Comparison of ENCODE assay signal across 8 cellular contexts in genomic region chr17:64133546-64134215, GRCh38. TPM values are rescaled to one million over a fixed set of nuclear protein-coding genes. Genes with fewer than 3 reads are reported as not detected.
DNase-seq lines count a peak whose midpoint lies in the region; ATAC-seq and TF ChIP-seq lines count a peak whose summit lies in the region.

No MANE protein-coding gene starts in this region.

- H2AFZ ChIP-seq in OCI-LY1 (ENCODE audit: low read length): no peak overlapping the region

- H4K20me1 ChIP-seq in OCI-LY1 (ENCODE audit: insufficient read depth, low read length): no peaks in the 10 kb centered on the region

- H3K36me3 ChIP-seq in OCI-LY1 (ENCODE audit: insufficient read depth, low read length): no peaks in the 10 kb centered on the region

- H3F3A ChIP-seq in OCI-LY1 (ENCODE audit: insufficient read depth, low read length): no peaks in the 10 kb centered on the region

- H3K4me2 ChIP-seq in OCI-LY1 (ENCODE audit: low read length): no peak overlapping the region

- peak; percentile 73 for TF ChIP-seq CTCF in OCI-LY1 (IDR thresholded peaks at IDR 0.05; ENCODE audit: low read length)

- H3K27me3 ChIP-seq in OCI-LY1 (ENCODE audit: insufficient read depth, low read length): no peaks in the 10 kb centered on the region

- no peaks in the 10 kb centered on the region for H3K9me2 ChIP-seq in OCI-LY1 (ENCODE audit: low read depth, low read length)

- no peaks in the 10 kb centered on the region for H3K9me3 ChIP-seq in OCI-LY1 (ENCODE audit: low read length)

- no peaks in the 10 kb centered on the region for H3K79me2 ChIP-seq in OCI-LY1 (ENCODE audit: insufficient read depth, low read length)

- ATAC-seq in GM18907 (IDR thresholded peaks at IDR 0.05; ENCODE audit: unreplicated experiment) (no peak), HG02970 (IDR thresholded peaks at IDR 0.05; ENCODE audit: low FRiP score, unreplicated experiment) (no peak)

- peaks cover 17% of the 10 kb centered on the region for H3K4me1 ChIP-seq in OCI-LY1 (ENCODE audit: insufficient read depth, low read length, severe bottlenecking)

- no peak overlapping the region for H3K4me3 ChIP-seq in OCI-LY1 (ENCODE audit: low read depth, low read length, poor library complexity, severe bottlenecking)

- no peak overlapping the region for H3K27ac ChIP-seq in OCI-LY1 (ENCODE audit: low read depth, low read length, poor library complexity, severe bottlenecking)

- DNase-seq in activated T-cell treated with anti-CD3 and anti-CD28 coated beads, Interleukin-2, amount 50 U/mL, for 1 hour: peak; percentile 50
- no peak for DNase-seq in activated T-cell treated with anti-CD3 and anti-CD28 coated beads, Interleukin-2, amount 50 U/mL, for 48 hours
- DNase-seq in Kasumi-1 (lab: John Stamatoyannopoulos, UW): peak; percentile 88 to 98
- DNase-seq in cerebellum (ENCODE audit: low spot score): peak; percentile 79
- peak; percentile 73 for DNase-seq in midbrain (lab: John Stamatoyannopoulos, UW)

- H3K9ac ChIP-seq in OCI-LY1 (ENCODE audit: low read length): no peak overlapping the region

RNA-seq across cellular contexts. Expression of gene ERN1, which starts 3.7 kb away (rescaled TPM):
- 8.7 TPM for total RNA-seq in cerebellum

Comparison
In these comparisons a context has a peak if more than half of its experiments do, and no peak if none do; other contexts are left out.
1. DNase-seq: peak in activated T-cell treated with anti-CD3 and anti-CD28 coated beads, Interleukin-2, amount 50 U/mL, for 1 hour (single experiment), Kasumi-1 (2 of 2), cerebellum (single experiment) and midbrain (single experiment); none in activated T-cell treated with anti-CD3 and anti-CD28 coated beads, Interleukin-2, amount 50 U/mL, for 48 hours (0 of 2).